ENCODE assay signal across 8 cellular contexts in genomic region chrX:36898301-36898700, GRCh38.
DNase-seq lines count a peak whose midpoint lies in the region; ATAC-seq, FAIRE-seq and TF ChIP-seq lines count a peak whose summit lies in the region.
"Had no signal": no experiment of that assay in that cellular context is flagged by ENCODE, and none has a peak within 500 bp of the region (broad histone marks: within the 10 kb centered on the region; RNA-seq: fewer than 3 reads in every experiment).

No MANE protein-coding gene starts in this region.

- DNase-seq in WTC11 (ENCODE audit: low spot score) (no peak), neural progenitor cell (ENCODE audit: low spot score) (peak; percentile 24), GM19239 (ENCODE audit: insufficient read length, low spot score) (no peak), cerebellar nuclear complex (lab: John Stamatoyannopoulos, UW) (no peak)
- no peak for DNase-seq in stimulated activated CD4-positive, alpha-beta T cell treated with anti-CD3 and anti-CD28 coated beads, Interleukin-15, amount 100 ng/mL, for 24 hours
- DNase-seq: stimulated activated CD4-positive, alpha-beta T cell treated with anti-CD3 and anti-CD28 coated beads, Interleukin-4, amount 100 ng/mL, for 4 hours had no signal

- no peak overlapping the region for H3K4me3 ChIP-seq in neural progenitor cell

- H3K4me3 Mint-ChIP-seq in WTC11: no peak overlapping the region
- H3K4me3 Mint-ChIP-seq in neural progenitor cell: no peak overlapping the region

- POLR2A ChIA-PET in WTC11 (lab: Charles Lee): no interaction called here

- H3K9me3 Mint-ChIP-seq in WTC11: no peaks in the 10 kb centered on the region
- peaks cover 2% of the 10 kb centered on the region for H3K9me3 Mint-ChIP-seq in neural progenitor cell

- ATAC-seq in GM18502 (IDR thresholded peaks at IDR 0.05; ENCODE audit: poor library complexity, unreplicated experiment) (peak; percentile 84), HG03108 (IDR thresholded peaks at IDR 0.05; ENCODE audit: unreplicated experiment) (peak; percentile 52), WTC11 (peak; percentile 73)

- CTCF ChIA-PET in WTC11 (lab: Charles Lee): no interaction called here

- H3K27ac ChIP-seq in neural progenitor cell: no peak overlapping the region

- H3K36me3 Mint-ChIP-seq in WTC11: no peaks in the 10 kb centered on the region
- H3K36me3 Mint-ChIP-seq in neural progenitor cell: no peaks in the 10 kb centered on the region

- no peaks in the 10 kb centered on the region for H3K27me3 Mint-ChIP-seq in WTC11 (ENCODE audit: low read depth)
- H3K27me3 Mint-ChIP-seq in neural progenitor cell (ENCODE audit: insufficient read depth, low read depth): no peaks in the 10 kb centered on the region

- H3F3A ChIP-seq in neural progenitor cell (ENCODE audit: low read depth): no peaks in the 10 kb centered on the region

- H3K27me3 ChIP-seq in neural progenitor cell: no peaks in the 10 kb centered on the region

- no peaks in the 10 kb centered on the region for H3K4me1 ChIP-seq in neural progenitor cell

- FAIRE-seq in GM19239 (lab: Jason Lieb, UNC): no peak

- H3K4me1 Mint-ChIP-seq in WTC11 (peaks cover 7% of the 10 kb centered on the region), neural progenitor cell (no peaks in the 10 kb centered on the region)

- no peaks in the 10 kb centered on the region for H3K9me3 ChIP-seq in neural progenitor cell (ENCODE audit: low read depth)

- no peaks in the 10 kb centered on the region for H3K79me2 ChIP-seq in neural progenitor cell (ENCODE audit: low read depth)

- no peaks in the 10 kb centered on the region for H3K36me3 ChIP-seq in neural progenitor cell

- no peak; the same call in 1 of the 2 replicates for TF ChIP-seq CTCF in WTC11 (IDR thresholded peaks at IDR 0.05)
- TF ChIP-seq CTCF in neural progenitor cell (IDR thresholded peaks at IDR 0.05): peak; percentile 63

- no peak overlapping the region for H3K9ac ChIP-seq in neural progenitor cell

- H3K4me2 ChIP-seq in neural progenitor cell: no peak overlapping the region

- no peaks in the 10 kb centered on the region for H4K20me1 ChIP-seq in neural progenitor cell (ENCODE audit: low read depth)

- H3K27ac Mint-ChIP-seq in WTC11 (no peak overlapping the region), neural progenitor cell (no peak overlapping the region)

- H2AFZ ChIP-seq in neural progenitor cell (replicated peaks): no peak overlapping the region

TF ChIP-seq in WTC11, 78 proteins besides CTCF, POLR2A, EP300 and RAD21:
- no peak for TF ChIP-seq USF2 (CRISPR knock-in tag; IDR thresholded peaks at IDR 0.05)
- TF ChIP-seq NFYB (CRISPR knock-in tag; conservative IDR thresholded peaks at IDR 0.05; ENCODE audit: low read depth): no peak
- no peak for TF ChIP-seq CDX4 (CRISPR knock-in tag; IDR thresholded peaks at IDR 0.05; ENCODE audit: borderline replicate concordance)
- TF ChIP-seq CREM (CRISPR knock-in tag; IDR thresholded peaks at IDR 0.05): no peak
- no peak for TF ChIP-seq ZSCAN18 (CRISPR knock-in tag; IDR thresholded peaks at IDR 0.05)
- no peak for TF ChIP-seq ZBTB43 (CRISPR knock-in tag; IDR thresholded peaks at IDR 0.05)
